ENCODE assay signal across 8 cellular contexts in the genomic region with DNA sequence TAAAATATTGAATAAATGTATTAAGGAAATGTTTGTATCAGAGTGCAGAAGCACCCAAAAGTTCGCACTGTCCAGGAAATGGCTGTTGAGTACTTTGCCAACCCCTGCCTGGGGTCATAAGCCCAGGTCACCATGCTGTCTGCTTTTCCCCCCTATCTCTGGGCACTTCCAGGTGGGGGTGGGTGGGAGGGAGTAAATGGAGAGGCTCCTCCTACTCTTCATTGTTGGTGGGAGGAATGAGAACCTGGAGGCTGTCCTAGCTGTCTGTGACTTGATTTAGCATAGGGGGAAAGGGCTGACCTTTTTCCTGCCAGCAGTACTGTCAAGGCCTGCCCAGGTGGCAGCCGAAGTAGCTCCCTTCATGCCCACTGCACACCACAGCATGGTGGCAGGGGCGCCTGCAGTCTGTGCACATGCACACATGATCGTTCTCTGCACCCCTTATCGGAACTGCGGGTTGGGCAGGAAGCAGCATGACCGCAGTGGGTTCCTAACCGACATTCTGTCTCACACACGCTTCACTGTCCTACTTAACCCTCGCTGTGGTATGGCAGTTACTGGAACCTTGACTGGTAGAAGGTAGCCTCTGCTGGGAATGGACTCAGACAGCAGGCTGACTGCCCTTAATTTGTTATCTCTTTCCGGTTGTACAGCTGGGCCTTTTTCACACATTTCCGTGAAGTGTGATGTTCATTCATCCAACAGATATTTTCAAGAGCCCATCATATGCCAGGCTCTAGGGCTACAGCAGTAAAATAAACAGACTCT. TPM values are rescaled to one million over a fixed set of nuclear protein-coding genes. Genes with fewer than 3 reads are reported as not detected.
DNase-seq lines count a peak whose midpoint lies in the region; ATAC-seq, FAIRE-seq and TF ChIP-seq lines count a peak whose summit lies in the region.

No MANE protein-coding gene starts in this region.

- H3K4me1 ChIP-seq in HepG2 (ENCODE audit: insufficient read depth, low read length), result peaks cover 37% of the 10 kb centered on the region

- peaks cover 7 to 9% of the 10 kb centered on the region in 2 experiments; a peak in 2 of 5 replicates for H3K36me3 ChIP-seq in HepG2 (replicated peaks in 1 of 2; ENCODE audit: control insufficient read depth in 1 of 2, insufficient read depth in 2 of 2, low read length in 2 of 2)

- FAIRE-seq in HepG2 (lab: Jason Lieb, UNC), result no peak

- no peak overlapping the region for H3K27ac ChIP-seq in HepG2 (ENCODE audit: extremely low read length, insufficient read depth, low read length)

- TF ChIP-seq CTCF in GM10248 (IDR thresholded peaks at IDR 0.05; ENCODE audit: control extremely low read depth, extremely low read depth, low read depth, missing control alignments) (no peak), HepG2 (CRISPR knock-in tag; IDR thresholded peaks at IDR 0.05) (no peak)

- WGBS in HepG2 (ENCODE audit: low lambda C conversion rate), result 96% methylated on average over 9 of the region's 12 CpGs

- TF ChIP-seq RAD21 in HepG2 (CRISPR knock-in tag; IDR thresholded peaks at IDR 0.05), result no peak

- H2AFZ ChIP-seq in HepG2 (ENCODE audit: low read length), result no peak overlapping the region

- peak; percentile 87 for ATAC-seq in HG02571 (IDR thresholded peaks at IDR 0.05; ENCODE audit: unreplicated experiment)
- no peak for ATAC-seq in HepG2

- TF ChIP-seq POLR2A in HepG2 (IDR thresholded peaks at IDR 0.05; ENCODE audit: insufficient read depth in 1 of 2, low read depth in 2 of 2, low read length in 2 of 2), result no peak

- intact Hi-C loops in HepG2 (cut with micrococcal nuclease; ENCODE audit: unreplicated experiment), result no loop called here

- DNase-seq in GM10248 (ENCODE audit: extremely low spot score), result peak; percentile 67
- DNase-seq in NCI-H345 treated with DMSO at 0.1 percent for 48 hours (lab: John Stamatoyannopoulos, UW; ENCODE audit: unreplicated experiment), result peak; percentile 59
- DNase-seq in activated CD8-positive, alpha-beta memory T cell treated with anti-CD3 and anti-CD28 coated beads, Interleukin-2, amount 50 U/mL, for 4 hours, result peak; percentile 72
- DNase-seq in HepG2 (ENCODE audit: low spot score), result no peak
- DNase-seq in stimulated activated naive CD4-positive, alpha-beta T cell (lab: John Stamatoyannopoulos, UW), result peak; percentile 42 to 83 (median 65)
- DNase-seq in nucleus accumbens (lab: John Stamatoyannopoulos, UW), result no peak
- no peak for DNase-seq in NCI-H1048 (lab: John Stamatoyannopoulos, UW)

- POLR2A ChIA-PET in GM10248 (lab: Yijun Ruan, JAX), result no interaction called here
- POLR2A ChIA-PET in HepG2 (lab: Yijun Ruan, JAX), result no interaction called here

- no peak overlapping the region for H3K9ac ChIP-seq in HepG2 (ENCODE audit: insufficient read depth, low read depth, low read length)

- H3K4me2 ChIP-seq in HepG2 (ENCODE audit: low read depth, low read length), result no peak overlapping the region

- in situ Hi-C loops in HepG2 (cut with HindIII; ENCODE audit: extremely low pct_ligation_motif_present, low pct_unique_long_range_greater_than_20kb), result no loop called here

- H3K9me3 ChIP-seq in HepG2 (ENCODE audit: low read length), result no peaks in the 10 kb centered on the region

- CTCF ChIA-PET in GM10248 (lab: Yijun Ruan, JAX) (interaction anchor here (1.0 to 2.0 kb wide), 5 partner anchors 11 to 77 kb away, joined by 3 to 6 read pairs (median 5); a partner anchor contains a TSS), HepG2 (lab: Yijun Ruan, JAX; ENCODE audit: low intra/inter-chr PET ratio, low total read pairs) (no interaction called here)

- H3K79me2 ChIP-seq in HepG2 (ENCODE audit: insufficient read depth, low read length), result peaks cover 91% of the 10 kb centered on the region

- no peak overlapping the region for H3K4me3 ChIP-seq in HepG2 (replicated peaks in 1 of 3; ENCODE audit: insufficient read depth in 1 of 3, low read depth in 2 of 3, low read length in 3 of 3)

- no peak for TF ChIP-seq EP300 in HepG2 (IDR thresholded peaks at IDR 0.05; ENCODE audit: low read depth in 2 of 2, low read length in 2 of 2)
- TF ChIP-seq EP300 in HepG2 (CRISPR knock-in tag; IDR thresholded peaks at IDR 0.05; ENCODE audit: borderline replicate concordance), result no peak

- no TSS peak for BruUV-seq in HepG2 (replicated peaks; lab: Mats Ljungman, UMichigan)

- H3K27me3 ChIP-seq in HepG2 (ENCODE audit: control insufficient read depth in 1 of 2, insufficient read depth in 2 of 2, low read length in 2 of 2), result no peaks in the 10 kb centered on the region

- H4K20me1 ChIP-seq in HepG2 (ENCODE audit: insufficient read depth, low read length), result peaks cover 51% of the 10 kb centered on the region

TF ChIP-seq in HepG2, 621 proteins besides CTCF, POLR2A, EP300 and RAD21:
- no peak for TF ChIP-seq MBD4 (IDR thresholded peaks at IDR 0.05; ENCODE audit: borderline replicate concordance, low read length)
- TF ChIP-seq, protein P1, sequence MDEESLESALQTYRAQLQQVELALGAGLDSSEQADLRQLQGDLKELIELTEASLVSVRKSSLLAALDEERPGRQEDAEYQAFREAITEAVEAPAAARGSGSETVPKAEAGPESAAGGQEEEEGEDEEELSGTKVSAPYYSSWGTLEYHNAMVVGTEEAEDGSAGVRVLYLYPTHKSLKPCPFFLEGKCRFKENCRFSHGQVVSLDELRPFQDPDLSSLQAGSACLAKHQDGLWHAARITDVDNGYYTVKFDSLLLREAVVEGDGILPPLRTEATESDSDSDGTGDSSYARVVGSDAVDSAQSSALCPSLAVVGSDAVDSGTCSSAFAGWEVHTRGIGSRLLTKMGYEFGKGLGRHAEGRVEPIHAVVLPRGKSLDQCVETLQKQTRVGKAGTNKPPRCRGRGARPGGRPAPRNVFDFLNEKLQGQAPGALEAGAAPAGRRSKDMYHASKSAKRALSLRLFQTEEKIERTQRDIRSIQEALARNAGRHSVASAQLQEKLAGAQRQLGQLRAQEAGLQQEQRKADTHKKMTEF (CRISPR knock-in tag; IDR thresholded peaks at IDR 0.05), result no peak
- 0 out of 2 replicates have a peak, but pooled peaks have one; percentile 16 for TF ChIP-seq HDAC1 (CRISPR knock-in tag; IDR thresholded peaks at IDR 0.05)
TF ChIP-seq in HepG2: peak in this region for 1.

RNA-seq across cellular contexts. Expression of a gene that starts 41.5 kb away (rescaled TPM):
- total RNA-seq in HepG2 (2016; rRNA removed; fragmentation: Illumina TruSeq; extraction: Trizol), result 9.1 and 9.3 TPM in 2 replicates
- total RNA-seq in HepG2 (2016; cell fraction: cytosol; rRNA removed; fragmentation: Illumina TruSeq; extraction: Trizol; ENCODE audit: low read depth), result 0.62 and 0.71 TPM in 2 replicates
- total RNA-seq in HepG2 (2016; cell fraction: insoluble cytoplasmic fraction; rRNA removed; fragmentation: Illumina TruSeq; extraction: Trizol), result 8.4 and 10.2 TPM in 2 replicates
- 1.7 and 2.0 TPM in 2 replicates for total RNA-seq in HepG2 (2016; cell fraction: membrane; rRNA removed; fragmentation: Illumina TruSeq; extraction: Trizol)
- total RNA-seq in HepG2 (2016; cell fraction: nucleus; rRNA removed; fragmentation: Illumina TruSeq; extraction: Trizol), result 7.0 and 9.0 TPM in 2 replicates
- polyA plus RNA-seq in HepG2 (2011; rRNA removed), result 9.8 and 12.1 TPM in 2 replicates
- 7.9 and 13.1 TPM in 2 replicates for polyA plus RNA-seq in HepG2 (2011; cell fraction: cytosol; rRNA removed)
- polyA plus RNA-seq in HepG2 (2011; cell fraction: nucleus; rRNA removed), result 32.0 and 36.9 TPM in 2 replicates
- polyA plus RNA-seq in HepG2 (2012), result 5.5 and 7.8 TPM in 2 replicates
- polyA plus RNA-seq in HepG2 (2016; cell fraction: cytosol; fragmentation: Illumina TruSeq; extraction: Trizol; ENCODE audit: low read depth), result 0.62 and 0.71 TPM in 2 replicates
- polyA plus RNA-seq in HepG2 (2016; cell fraction: insoluble cytoplasmic fraction; fragmentation: Illumina TruSeq; extraction: Trizol; ENCODE audit: low read depth), result 7.5 and 8.7 TPM in 2 replicates
- 1.4 and 1.6 TPM in 2 replicates for polyA plus RNA-seq in HepG2 (2016; cell fraction: membrane; fragmentation: Illumina TruSeq; extraction: Trizol; ENCODE audit: low read depth)
- 12.5 and 13.2 TPM in 2 replicates for polyA plus RNA-seq in HepG2 (2016; cell fraction: nucleus; fragmentation: Illumina TruSeq; extraction: Trizol; ENCODE audit: insufficient read depth, low read depth)
- 0.56 and 16.0 TPM in 2 replicates for polyA minus RNA-seq in HepG2 (2011; rRNA and poly(A)+ RNA removed; ENCODE audit: low replicate concordance)
- polyA minus RNA-seq in HepG2 (2011; cell fraction: cytosol; rRNA and poly(A)+ RNA removed), result 5.1 and 5.6 TPM in 2 replicates
- 11.2 and 12.2 TPM in 2 replicates for polyA minus RNA-seq in HepG2 (2011; cell fraction: nucleus; rRNA and poly(A)+ RNA removed)

Comparison
In these comparisons a context has a peak if more than half of its experiments do, and no peak if none do; other contexts are left out.
1. DNase-seq: peak in GM10248 (single experiment), NCI-H345 treated with DMSO at 0.1 percent for 48 hours (single experiment), activated CD8-positive, alpha-beta memory T cell treated with anti-CD3 and anti-CD28 coated beads, Interleukin-2, amount 50 U/mL, for 4 hours (single experiment) and stimulated activated naive CD4-positive, alpha-beta T cell (6 of 6); none in HepG2 (single experiment), nucleus accumbens (0 of 56) and NCI-H1048 (single experiment).